In genomic region chr13:21040120-21040834, GRCh38 we compare ENCODE assay signal across 1 cellular context.
TF ChIP-seq lines count a peak whose summit lies in the region.

No MANE protein-coding gene starts in this region.

TF ChIP-seq in GM12878, 131 proteins besides CTCF, POLR2A, EP300 and RAD21:
- TF ChIP-seq CBFB (IDR thresholded peaks at IDR 0.05; ENCODE audit: low read depth): no peak
- TF ChIP-seq SMAD1 (IDR thresholded peaks at IDR 0.05; ENCODE audit: low read depth, partially characterized antibody): no peak
- TF ChIP-seq, protein P1, sequence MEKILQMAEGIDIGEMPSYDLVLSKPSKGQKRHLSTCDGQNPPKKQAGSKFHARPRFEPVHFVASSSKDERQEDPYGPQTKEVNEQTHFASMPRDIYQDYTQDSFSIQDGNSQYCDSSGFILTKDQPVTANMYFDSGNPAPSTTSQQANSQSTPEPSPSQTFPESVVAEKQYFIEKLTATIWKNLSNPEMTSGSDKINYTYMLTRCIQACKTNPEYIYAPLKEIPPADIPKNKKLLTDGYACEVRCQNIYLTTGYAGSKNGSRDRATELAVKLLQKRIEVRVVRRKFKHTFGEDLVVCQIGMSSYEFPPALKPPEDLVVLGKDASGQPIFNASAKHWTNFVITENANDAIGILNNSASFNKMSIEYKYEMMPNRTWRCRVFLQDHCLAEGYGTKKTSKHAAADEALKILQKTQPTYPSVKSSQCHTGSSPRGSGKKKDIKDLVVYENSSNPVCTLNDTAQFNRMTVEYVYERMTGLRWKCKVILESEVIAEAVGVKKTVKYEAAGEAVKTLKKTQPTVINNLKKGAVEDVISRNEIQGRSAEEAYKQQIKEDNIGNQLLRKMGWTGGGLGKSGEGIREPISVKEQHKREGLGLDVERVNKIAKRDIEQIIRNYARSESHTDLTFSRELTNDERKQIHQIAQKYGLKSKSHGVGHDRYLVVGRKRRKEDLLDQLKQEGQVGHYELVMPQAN (conservative IDR thresholded peaks at IDR 0.05): no peak
- TF ChIP-seq ZBED1 (IDR thresholded peaks at IDR 0.05; ENCODE audit: borderline replicate concordance): no peak
- no peak for TF ChIP-seq ESRRA (IDR thresholded peaks at IDR 0.05; ENCODE audit: low read length)
- no peak for TF ChIP-seq GABPA (IDR thresholded peaks at IDR 0.05; ENCODE audit: low read depth)
- no peak for TF ChIP-seq TBL1XR1 (IDR thresholded peaks at IDR 0.05; ENCODE audit: low read depth, low read length)
- TF ChIP-seq, protein P2, sequence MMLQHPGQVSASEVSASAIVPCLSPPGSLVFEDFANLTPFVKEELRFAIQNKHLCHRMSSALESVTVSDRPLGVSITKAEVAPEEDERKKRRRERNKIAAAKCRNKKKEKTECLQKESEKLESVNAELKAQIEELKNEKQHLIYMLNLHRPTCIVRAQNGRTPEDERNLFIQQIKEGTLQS (IDR thresholded peaks at IDR 0.05; ENCODE audit: borderline replicate concordance, extremely low read depth, low read depth, low read length): no peak
- no peak for TF ChIP-seq IKZF2 (IDR thresholded peaks at IDR 0.05)
- no peak for TF ChIP-seq JUND (IDR thresholded peaks at IDR 0.05; ENCODE audit: low read depth, low read length)
- TF ChIP-seq NBN (IDR thresholded peaks at IDR 0.05): no peak
- TF ChIP-seq CREM (IDR thresholded peaks at IDR 0.05; ENCODE audit: low read depth): no peak
- no peak for TF ChIP-seq TARDBP (IDR thresholded peaks at IDR 0.05; ENCODE audit: borderline replicate concordance)
TF ChIP-seq in GM12878: peak in this region for 0.
